1 cellular context compared by ENCODE assay signal in the genomic region with DNA sequence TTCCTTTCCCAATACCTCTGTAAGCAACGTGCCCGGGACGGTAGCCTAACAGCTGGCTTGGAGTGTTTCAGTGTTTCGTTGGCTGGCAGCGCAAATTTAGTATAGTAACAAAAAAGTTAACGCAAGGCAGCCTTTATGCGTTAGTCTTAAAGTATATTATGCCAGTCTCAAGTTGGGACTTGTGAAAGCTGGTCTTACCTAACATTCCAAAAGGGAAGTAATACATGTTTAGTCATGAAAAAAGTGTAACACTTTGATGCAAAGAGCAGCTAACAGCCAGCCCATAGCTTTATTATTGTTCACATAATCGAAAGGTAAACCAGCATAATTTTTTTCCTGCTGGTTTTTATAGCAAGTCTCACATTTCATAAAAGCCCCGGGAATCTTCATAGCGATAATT.
TF ChIP-seq lines count a peak whose summit lies in the region.

No MANE protein-coding gene starts in this region.

TF ChIP-seq in HCT116, 20 proteins besides CTCF, POLR2A, EP300 and RAD21:
- no peak for TF ChIP-seq EGR1 (IDR thresholded peaks at IDR 0.05; ENCODE audit: low read depth)
- no peak for TF ChIP-seq POLR2AphosphoS5 (IDR thresholded peaks at IDR 0.05; ENCODE audit: low read depth, low read length)
- TF ChIP-seq FOSL1 (IDR thresholded peaks at IDR 0.05; ENCODE audit: low read depth) = no peak
- TF ChIP-seq, protein P1, sequence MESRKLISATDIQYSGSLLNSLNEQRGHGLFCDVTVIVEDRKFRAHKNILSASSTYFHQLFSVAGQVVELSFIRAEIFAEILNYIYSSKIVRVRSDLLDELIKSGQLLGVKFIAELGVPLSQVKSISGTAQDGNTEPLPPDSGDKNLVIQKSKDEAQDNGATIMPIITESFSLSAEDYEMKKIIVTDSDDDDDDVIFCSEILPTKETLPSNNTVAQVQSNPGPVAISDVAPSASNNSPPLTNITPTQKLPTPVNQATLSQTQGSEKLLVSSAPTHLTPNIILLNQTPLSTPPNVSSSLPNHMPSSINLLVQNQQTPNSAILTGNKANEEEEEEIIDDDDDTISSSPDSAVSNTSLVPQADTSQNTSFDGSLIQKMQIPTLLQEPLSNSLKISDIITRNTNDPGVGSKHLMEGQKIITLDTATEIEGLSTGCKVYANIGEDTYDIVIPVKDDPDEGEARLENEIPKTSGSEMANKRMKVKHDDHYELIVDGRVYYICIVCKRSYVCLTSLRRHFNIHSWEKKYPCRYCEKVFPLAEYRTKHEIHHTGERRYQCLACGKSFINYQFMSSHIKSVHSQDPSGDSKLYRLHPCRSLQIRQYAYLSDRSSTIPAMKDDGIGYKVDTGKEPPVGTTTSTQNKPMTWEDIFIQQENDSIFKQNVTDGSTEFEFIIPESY (IDR thresholded peaks at IDR 0.05; ENCODE audit: extremely low read depth, insufficient replicate concordance, low read length) = no peak
- TF ChIP-seq SRF (IDR thresholded peaks at IDR 0.05; ENCODE audit: low read depth) = no peak
- TF ChIP-seq YY1 (IDR thresholded peaks at IDR 0.05; ENCODE audit: extremely low read depth, insufficient replicate concordance, low read depth, low read length) = no peak
- no peak for TF ChIP-seq EZH2phosphoT487 (IDR thresholded peaks at IDR 0.05; ENCODE audit: borderline replicate concordance)
- TF ChIP-seq, protein P2, sequence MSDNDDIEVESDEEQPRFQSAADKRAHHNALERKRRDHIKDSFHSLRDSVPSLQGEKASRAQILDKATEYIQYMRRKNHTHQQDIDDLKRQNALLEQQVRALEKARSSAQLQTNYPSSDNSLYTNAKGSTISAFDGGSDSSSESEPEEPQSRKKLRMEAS (IDR thresholded peaks at IDR 0.05) = no peak
- no peak for TF ChIP-seq ELF1 (IDR thresholded peaks at IDR 0.05; ENCODE audit: borderline replicate concordance, low read depth)
- TF ChIP-seq, protein P3, sequence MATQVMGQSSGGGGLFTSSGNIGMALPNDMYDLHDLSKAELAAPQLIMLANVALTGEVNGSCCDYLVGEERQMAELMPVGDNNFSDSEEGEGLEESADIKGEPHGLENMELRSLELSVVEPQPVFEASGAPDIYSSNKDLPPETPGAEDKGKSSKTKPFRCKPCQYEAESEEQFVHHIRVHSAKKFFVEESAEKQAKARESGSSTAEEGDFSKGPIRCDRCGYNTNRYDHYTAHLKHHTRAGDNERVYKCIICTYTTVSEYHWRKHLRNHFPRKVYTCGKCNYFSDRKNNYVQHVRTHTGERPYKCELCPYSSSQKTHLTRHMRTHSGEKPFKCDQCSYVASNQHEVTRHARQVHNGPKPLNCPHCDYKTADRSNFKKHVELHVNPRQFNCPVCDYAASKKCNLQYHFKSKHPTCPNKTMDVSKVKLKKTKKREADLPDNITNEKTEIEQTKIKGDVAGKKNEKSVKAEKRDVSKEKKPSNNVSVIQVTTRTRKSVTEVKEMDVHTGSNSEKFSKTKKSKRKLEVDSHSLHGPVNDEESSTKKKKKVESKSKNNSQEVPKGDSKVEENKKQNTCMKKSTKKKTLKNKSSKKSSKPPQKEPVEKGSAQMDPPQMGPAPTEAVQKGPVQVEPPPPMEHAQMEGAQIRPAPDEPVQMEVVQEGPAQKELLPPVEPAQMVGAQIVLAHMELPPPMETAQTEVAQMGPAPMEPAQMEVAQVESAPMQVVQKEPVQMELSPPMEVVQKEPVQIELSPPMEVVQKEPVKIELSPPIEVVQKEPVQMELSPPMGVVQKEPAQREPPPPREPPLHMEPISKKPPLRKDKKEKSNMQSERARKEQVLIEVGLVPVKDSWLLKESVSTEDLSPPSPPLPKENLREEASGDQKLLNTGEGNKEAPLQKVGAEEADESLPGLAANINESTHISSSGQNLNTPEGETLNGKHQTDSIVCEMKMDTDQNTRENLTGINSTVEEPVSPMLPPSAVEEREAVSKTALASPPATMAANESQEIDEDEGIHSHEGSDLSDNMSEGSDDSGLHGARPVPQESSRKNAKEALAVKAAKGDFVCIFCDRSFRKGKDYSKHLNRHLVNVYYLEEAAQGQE (IDR thresholded peaks at IDR 0.05; ENCODE audit: low read depth) = no peak
